In the genomic region with DNA sequence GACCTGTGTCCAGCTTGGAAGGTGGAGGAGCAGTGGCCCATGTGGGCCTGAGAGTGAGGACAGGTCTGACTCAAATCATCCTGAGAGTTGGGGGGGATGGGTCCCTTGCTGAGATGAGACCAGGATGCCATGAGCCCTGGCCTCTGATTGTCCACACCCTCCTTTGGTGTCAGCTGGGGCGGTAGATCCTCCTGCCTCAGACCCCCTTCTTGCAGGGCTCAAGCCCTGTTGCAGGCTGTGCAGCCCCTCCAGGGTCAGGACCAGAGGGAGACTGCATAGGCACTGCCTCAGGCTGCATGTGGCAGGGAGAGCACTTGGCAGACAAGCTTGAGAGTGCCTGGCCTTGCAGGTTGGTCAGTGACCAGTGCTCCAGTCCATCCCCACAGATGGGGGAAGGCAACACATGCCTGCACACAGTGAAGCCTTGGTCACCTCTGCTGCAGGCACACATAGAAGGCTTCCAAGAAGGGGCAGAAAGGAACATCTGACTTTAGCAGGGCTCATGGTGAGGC, we compare ENCODE assay signal across 14 cellular contexts.
DNase-seq lines count a peak whose midpoint lies in the region; ATAC-seq and TF ChIP-seq lines count a peak whose summit lies in the region.
"Had no signal": no experiment of that assay in that cellular context is flagged by ENCODE, and none has a peak within 500 bp of the region (broad histone marks: within the 10 kb centered on the region; RNA-seq: fewer than 3 reads in every experiment).

No MANE protein-coding gene starts in this region.

- H3K4me3 ChIP-seq in right atrium auricular region = no peak overlapping the region
- H3K4me3 ChIP-seq in mucosa of descending colon = no peak overlapping the region
- no peak overlapping the region for H3K4me3 ChIP-seq in aorta (ENCODE audit: low read length in 2 of 2)
- H3K4me3 ChIP-seq in A673 (ENCODE audit: low read depth, low read length, poor library complexity, severe bottlenecking) = no peak overlapping the region
- H3K4me3 ChIP-seq: GM23248 had no signal

- no peak for TF ChIP-seq CTCF in right atrium auricular region (IDR thresholded peaks at IDR 0.05)
- TF ChIP-seq CTCF in chondrocyte (IDR thresholded peaks at IDR 0.05) = no peak
- TF ChIP-seq CTCF in mucosa of descending colon (IDR thresholded peaks at IDR 0.05) = no peak
- no peak for TF ChIP-seq CTCF in A673 (conservative IDR thresholded peaks at IDR 0.05; ENCODE audit: low read depth, low read length)

- WGBS in aorta, 2 donors = 97 to 100% methylated on average over 1 of the region's 1 CpG

- no peaks in the 10 kb centered on the region for H3K27me3 Mint-ChIP-seq in chondrocyte (ENCODE audit: low read depth)
- H3K27me3 Mint-ChIP-seq: B cell; CD4-positive, alpha-beta T cell had no signal

- H3K4me1 ChIP-seq in right atrium auricular region = no peaks in the 10 kb centered on the region
- no peaks in the 10 kb centered on the region for H3K4me1 ChIP-seq in mucosa of descending colon (ENCODE audit: low read depth)
- no peaks in the 10 kb centered on the region for H3K4me1 ChIP-seq in aorta (ENCODE audit: control insufficient read depth in 1 of 2, insufficient read depth in 2 of 2, low read length in 2 of 2)
- H3K4me1 ChIP-seq in A673 (ENCODE audit: insufficient read depth, low read length, poor library complexity, severe bottlenecking) = no peaks in the 10 kb centered on the region

- H3K36me3 Mint-ChIP-seq in chondrocyte (ENCODE audit: low read depth) = no peaks in the 10 kb centered on the region

- H3K4me1 Mint-ChIP-seq in chondrocyte (ENCODE audit: low read depth) = no peaks in the 10 kb centered on the region
- H3K4me1 Mint-ChIP-seq: B cell had no signal

- POLR2A ChIA-PET in A673 (lab: Charles Lee; ENCODE audit: low non-redundant PET) = no interaction called here

- CTCF ChIA-PET in A673 (lab: Charles Lee) = no interaction called here

- no peak overlapping the region for H3K27ac ChIP-seq in right atrium auricular region
- H3K27ac ChIP-seq in aorta (ENCODE audit: low read depth in 1 of 2, low read length in 2 of 2) = no peak overlapping the region
- no peak overlapping the region for H3K27ac ChIP-seq in A673 (ENCODE audit: low read depth, low read length, poor library complexity, severe bottlenecking)
- H3K27ac ChIP-seq: GM23248 had no signal

- H3K9me3 ChIP-seq in right atrium auricular region = peaks cover 0 to 15% of the 10 kb centered on the region in 2 donors
- peaks cover 3% of the 10 kb centered on the region for H3K9me3 ChIP-seq in mucosa of descending colon
- H3K9me3 ChIP-seq in aorta (ENCODE audit: control insufficient read depth, low read length) = no peaks in the 10 kb centered on the region
- H3K9me3 ChIP-seq in A673 (ENCODE audit: low read depth, low read length, poor library complexity, severe bottlenecking) = peaks cover 9% of the 10 kb centered on the region

- intact Hi-C loops in Right ventricle myocardium superior (cut with DNase I) = no loop called here
- intact Hi-C loops in mucosa of descending colon (cut with DNase I, micrococcal nuclease) = no loop called here
- intact Hi-C loops in aorta (cut with DNase I) = no loop called here
- intact Hi-C loops in A673 (cut with micrococcal nuclease; ENCODE audit: unreplicated experiment) = no loop called here

- BruUV-seq in A673 (replicated peaks; lab: Mats Ljungman, UMichigan) = no TSS peak

- peaks cover 26% of the 10 kb centered on the region for H3K9me3 Mint-ChIP-seq in chondrocyte (ENCODE audit: low read depth)

- no peak overlapping the region for H3K4me3 Mint-ChIP-seq in chondrocyte (ENCODE audit: unreplicated experiment)
- H3K4me3 Mint-ChIP-seq: B cell; CD4-positive, alpha-beta T cell had no signal

- H3K27ac Mint-ChIP-seq in chondrocyte (ENCODE audit: unreplicated experiment) = no peak overlapping the region
- H3K27ac Mint-ChIP-seq: B cell; CD4-positive, alpha-beta T cell had no signal

- DNase-seq in Right ventricle myocardium superior (peak; percentile 4), right atrium auricular region (ENCODE audit: low spot score) (no peak), chondrocyte (ENCODE audit: low spot score) (peak; percentile 48), mucosa of descending colon (peak in 2 of 3 donors; percentile 2 to 8), aorta (peak; percentile 28 to 57), A673 (ENCODE audit: low spot score) (no peak)
- DNase-seq: C1 segment of cervical spinal cord; Calu3; CD4-positive, alpha-beta T cell; DMS 273 treated with DMSO at 0.1 percent for 48 hours; GM23248 had no signal

- H3K27me3 ChIP-seq in right atrium auricular region = no peaks in the 10 kb centered on the region
- H3K27me3 ChIP-seq in aorta (ENCODE audit: control insufficient read depth in 1 of 2, insufficient read depth in 2 of 2, low read length in 1 of 2) = no peaks in the 10 kb centered on the region
- H3K27me3 ChIP-seq in A673 (replicated peaks; ENCODE audit: insufficient read depth, low read depth, low read length, poor library complexity) = peaks cover under 1% of the 10 kb centered on the region

- H3K36me3 ChIP-seq in right atrium auricular region (no peaks in the 10 kb centered on the region), mucosa of descending colon (ENCODE audit: low read depth) (no peaks in the 10 kb centered on the region), aorta (ENCODE audit: control insufficient read depth in 1 of 2, insufficient read depth in 2 of 2, low read length in 1 of 2) (no peaks in the 10 kb centered on the region), A673 (ENCODE audit: insufficient read depth, low read length, poor library complexity, severe bottlenecking) (no peaks in the 10 kb centered on the region)

- no peak for ATAC-seq in Right ventricle myocardium superior (ENCODE audit: poor library complexity)
- ATAC-seq in mucosa of descending colon = no peak
- ATAC-seq in aorta (ENCODE audit: low FRiP score) = no peak
- no peak for ATAC-seq in GM19452 (IDR thresholded peaks at IDR 0.05; ENCODE audit: unreplicated experiment)
- ATAC-seq: HCT116 had no signal

Comparison
In these comparisons a context has a peak if more than half of its experiments do, and no peak if none do; other contexts are left out.
1. DNase-seq: peak in Right ventricle myocardium superior (single experiment), chondrocyte (single experiment), mucosa of descending colon (2 of 3) and aorta (2 of 2); none in right atrium auricular region (single experiment) and A673 (single experiment).